Comparison of ENCODE assay signal across 11 cellular contexts in the genomic region with DNA sequence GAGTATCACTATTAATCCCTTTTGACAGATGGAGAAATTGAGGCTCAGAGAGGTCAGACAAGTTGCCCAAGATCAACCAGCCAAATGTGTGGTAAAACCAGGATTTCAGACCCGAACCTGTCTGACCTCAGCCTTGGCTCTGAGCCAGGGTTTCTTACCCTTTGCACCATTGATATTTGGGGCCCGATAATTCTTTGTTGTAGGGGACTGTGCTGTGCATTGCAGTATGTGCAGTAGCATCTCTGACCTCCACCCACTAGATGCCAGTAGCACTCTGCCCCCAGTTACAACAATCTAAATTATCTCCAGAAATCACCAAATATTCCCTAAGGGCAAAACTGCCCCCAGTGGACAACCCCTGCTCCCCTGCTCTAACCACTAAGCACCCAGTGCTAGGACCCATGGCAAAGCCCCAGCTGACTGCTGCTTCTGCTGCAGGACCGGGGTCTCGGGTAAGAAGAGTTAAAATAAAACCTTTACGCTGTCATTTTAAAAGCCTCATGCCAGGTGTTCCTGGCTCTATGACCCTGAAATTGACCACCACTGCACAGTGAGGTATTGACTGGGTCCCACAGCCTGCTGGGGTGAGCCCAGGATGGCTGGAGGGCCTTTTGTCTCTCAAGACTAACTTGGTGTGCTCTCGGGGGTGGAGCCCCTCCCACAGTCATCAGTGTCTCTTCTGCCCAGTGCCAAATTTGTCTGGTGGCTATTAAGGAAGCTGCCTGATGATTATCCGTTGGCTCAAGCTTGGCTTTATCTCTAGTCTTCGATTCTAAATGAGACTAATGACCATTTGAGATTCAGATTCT. TPM values are rescaled to one million over a fixed set of nuclear protein-coding genes. Genes with fewer than 3 reads are reported as not detected.
A peak's percentile ranks its signal among the peaks of the same experiment; 100 is the strongest.
DNase-seq lines count a peak whose midpoint lies in the region; ATAC-seq and TF ChIP-seq lines count a peak whose summit lies in the region.
"Had no signal": no experiment of that assay in that cellular context is flagged by ENCODE, and none has a peak within 500 bp of the region (broad histone marks: within the 10 kb centered on the region; RNA-seq: fewer than 3 reads in every experiment).

No MANE protein-coding gene starts in this region.

- H3K4me2 ChIP-seq in OCI-LY7 (ENCODE audit: low read length): peak overlapping the region; percentile 44

- DNase-seq in AG08396 (ENCODE audit: low spot score): peak; percentile 46
- DNase-seq in GM10248 (ENCODE audit: extremely low spot score): no peak
- peak; percentile 54 for DNase-seq in OCI-LY7 (ENCODE audit: low spot score)
- DNase-seq in epithelial cell of proximal tubule (ENCODE audit: low read depth): no peak
- DNase-seq in ureter (ENCODE audit: low spot score): no peak
- DNase-seq in omental fat pad (ENCODE audit: low spot score): no peak
- no peak for DNase-seq in SIG-M5 treated with dmso at 0.1 percent for 504 hours (lab: John Stamatoyannopoulos, UW; ENCODE audit: unreplicated experiment)
- no peak for DNase-seq in retina
- DNase-seq: stimulated activated CD4-positive, alpha-beta T cell treated with anti-CD3 and anti-CD28 coated beads, Interleukin-4, amount 100 ng/mL, for 4 hours; upper lobe of left lung had no signal

- BruUV-seq in OCI-LY7 (replicated peaks; lab: Mats Ljungman, UMichigan): no TSS peak

- intact Hi-C loops in OCI-LY7 (cut with micrococcal nuclease; ENCODE audit: unreplicated experiment): no loop called here

- peak overlapping the region; percentile 92 for H2AFZ ChIP-seq in OCI-LY7 (ENCODE audit: low read length)

- POLR2A ChIA-PET in GM10248 (lab: Yijun Ruan, JAX) (no interaction called here), OCI-LY7 (lab: Charles Lee) (interaction anchor here (3.1 kb wide), 1 partner anchor 14 kb away, joined by 11 read pairs; no protein-coding TSS in a partner anchor)

- no peaks in the 10 kb centered on the region for H3K36me3 ChIP-seq in OCI-LY7 (ENCODE audit: insufficient read depth, low read length)
- H3K36me3 ChIP-seq: upper lobe of left lung had no signal

- H3K4me3 ChIP-seq in OCI-LY7 (ENCODE audit: low read depth, low read length, poor library complexity, severe bottlenecking) (peak overlapping the region; percentile 28), epithelial cell of proximal tubule (ENCODE audit: low read depth, low read length) (no peak overlapping the region)
- H3K4me3 ChIP-seq: upper lobe of left lung had no signal

- TF ChIP-seq CTCF in GM10248 (IDR thresholded peaks at IDR 0.05; ENCODE audit: control extremely low read depth, extremely low read depth, low read depth, missing control alignments): peak; percentile 25
- TF ChIP-seq CTCF in OCI-LY7 (conservative IDR thresholded peaks at IDR 0.05; ENCODE audit: low read length): peak; percentile 78
- TF ChIP-seq CTCF in epithelial cell of proximal tubule (conservative IDR thresholded peaks at IDR 0.05; ENCODE audit: low read depth, low read length): peak; percentile 53
- no peak for TF ChIP-seq CTCF in omental fat pad (IDR thresholded peaks at IDR 0.05)

- H3K9me2 ChIP-seq in OCI-LY7 (ENCODE audit: insufficient read depth, low read length): no peaks in the 10 kb centered on the region

- H3K9me3 ChIP-seq in OCI-LY7 (ENCODE audit: low read length): no peaks in the 10 kb centered on the region
- H3K9me3 ChIP-seq: upper lobe of left lung had no signal

- H3K79me2 ChIP-seq in OCI-LY7 (ENCODE audit: insufficient read depth, low read depth, low read length): no peaks in the 10 kb centered on the region

- no peaks in the 10 kb centered on the region for H4K20me1 ChIP-seq in OCI-LY7 (ENCODE audit: insufficient read depth, low read length)

- H3K4me1 ChIP-seq in OCI-LY7 (ENCODE audit: insufficient read depth, low read length, poor library complexity, severe bottlenecking): peaks cover 75% of the 10 kb centered on the region

- ATAC-seq in omental fat pad (ENCODE audit: low FRiP score): no peak

- H3K27ac ChIP-seq in OCI-LY7 (ENCODE audit: low read depth, low read length, poor library complexity, severe bottlenecking): no peak overlapping the region
- H3K27ac ChIP-seq: upper lobe of left lung had no signal

- CTCF ChIA-PET in GM10248 (lab: Yijun Ruan, JAX) (interaction anchor here (0.7 to 3.1 kb wide), 6 partner anchors 8 to 200 kb away, joined by 3 to 16 read pairs (median 6); no protein-coding TSS in a partner anchor), OCI-LY7 (lab: Charles Lee; ENCODE audit: unreplicated experiment) (no interaction called here)

RNA-seq across cellular contexts. Expression of gene MAN1C1, which starts 5.6 kb away (rescaled TPM):
- total RNA-seq in OCI-LY7 (2014; rRNA removed; shearing (Covaris generic)): 2.4 and 3.0 TPM in 2 replicates
- total RNA-seq in OCI-LY7 (2022) (4.6 and 4.9 TPM in 2 replicates), epithelial cell of proximal tubule (0.63 and 1.2 TPM in 2 replicates), ureter (8.7 TPM), omental fat pad (10 to 100 TPM; 21.0 to 47.4 (median 24.4) TPM)
- total RNA-seq: MCF 10A had no signal

Comparison
In these comparisons a context has a peak if more than half of its experiments do, and no peak if none do; other contexts are left out.
1. DNase-seq: peak in AG08396 (single experiment) and OCI-LY7 (single experiment); none in GM10248 (single experiment), epithelial cell of proximal tubule (single experiment), ureter (single experiment), omental fat pad (single experiment), SIG-M5 treated with dmso at 0.1 percent for 504 hours (single experiment) and retina (single experiment).
2. CTCF ChIP-seq: peak in GM10248 (single experiment), OCI-LY7 (single experiment) and epithelial cell of proximal tubule (single experiment); none in omental fat pad (0 of 3).